ENCODE assay signal across 1 cellular context in genomic region chr17:44541884-44542581, GRCh38.
TF ChIP-seq lines count a peak whose summit lies in the region.

No MANE protein-coding gene starts in this region.

TF ChIP-seq in GM23338, 12 proteins besides CTCF, POLR2A, EP300 and RAD21 (continued from another document):
- no peak for TF ChIP-seq EZH2phosphoT487 (IDR thresholded peaks at IDR 0.05; ENCODE audit: unreplicated experiment)
- TF ChIP-seq ZNF114 (CRISPR knock-in tag; IDR thresholded peaks at IDR 0.05) = no peak
